Comparison of ENCODE assay signal across 16 cellular contexts in the genomic region with DNA sequence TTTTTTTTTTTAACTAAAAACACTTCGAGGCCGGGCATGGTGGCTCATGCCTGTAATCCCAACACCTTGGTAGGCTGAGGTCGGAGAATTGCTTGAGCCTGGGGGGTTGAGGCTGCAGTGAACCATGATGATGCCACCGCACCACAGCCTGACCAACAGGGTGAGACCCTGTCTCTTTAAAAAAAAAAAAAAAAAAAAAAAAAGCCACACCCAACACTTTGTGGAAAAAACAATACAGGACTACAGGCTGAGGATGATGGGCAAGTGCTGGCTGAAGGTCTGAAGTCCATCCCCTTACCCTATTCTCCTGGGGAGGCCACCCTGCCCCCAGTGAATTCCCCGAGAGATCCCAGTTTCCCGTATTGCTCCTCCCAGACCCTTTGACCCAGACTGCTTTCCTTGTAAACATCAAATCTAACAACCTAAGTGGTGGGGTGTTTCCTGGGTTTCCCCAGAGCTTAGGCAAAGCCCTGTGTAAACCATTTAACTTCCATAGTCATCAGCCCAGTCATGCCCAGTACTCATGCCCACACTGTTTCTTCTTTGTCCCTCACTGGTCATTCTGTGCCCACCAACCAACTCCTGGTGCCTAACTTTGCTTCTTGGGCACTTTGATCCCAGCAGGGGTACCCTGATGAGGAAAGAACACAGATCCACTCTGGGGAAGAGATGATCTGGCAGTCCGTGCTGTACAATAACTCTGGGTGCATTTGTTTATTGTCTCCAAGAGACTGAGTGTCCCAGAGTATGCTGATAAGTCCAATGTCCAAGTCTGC. TPM values are rescaled to one million over a fixed set of nuclear protein-coding genes. Genes with fewer than 3 reads are reported as not detected.
A peak's percentile ranks its signal among the peaks of the same experiment; 100 is the strongest.
DNase-seq lines count a peak whose midpoint lies in the region; ATAC-seq, FAIRE-seq and TF ChIP-seq lines count a peak whose summit lies in the region.
"Had no signal": no experiment of that assay in that cellular context is flagged by ENCODE, and none has a peak within 500 bp of the region (broad histone marks: within the 10 kb centered on the region; RNA-seq: fewer than 3 reads in every experiment).

No MANE protein-coding gene starts in this region.

- SMC1A ChIA-PET in GM12878 (lab: Charles Lee; ENCODE audit: uncharacterized antibody, unreplicated experiment): interaction anchor here (1.1 kb wide), 1 partner anchor 12 kb away, joined by 3 read pairs; no protein-coding TSS in a partner anchor

- H2AFZ ChIP-seq in GM12878 (ENCODE audit: control insufficient read depth, low read depth, low read length): no peak overlapping the region

- TF ChIP-seq CTCF in GM12878 (IDR thresholded peaks at IDR 0.05 in 2 of 3, conservative IDR thresholded peaks at IDR 0.05 in 1 of 3; ENCODE audit: control insufficient read depth in 2 of 3, extremely low read depth in 1 of 3, insufficient read depth in 1 of 3, low read depth in 3 of 3, low read length in 3 of 3) (no peak), lower lobe of right lung (IDR thresholded peaks at IDR 0.05) (no peak), stomach (IDR thresholded peaks at IDR 0.05) (no peak)

- TF ChIP-seq POLR2A in GM12878 (IDR thresholded peaks at IDR 0.05; ENCODE audit: low read depth, low read length) (no peak), stomach (IDR thresholded peaks at IDR 0.05) (no peak)

- RAD21 ChIA-PET in GM12878 (lab: Charles Lee; ENCODE audit: unreplicated experiment): no interaction called here

- no TSS peak for BruUV-seq in GM12878 (replicated peaks; lab: Mats Ljungman, UMichigan)

- H4K20me1 ChIP-seq in GM12878 (ENCODE audit: control insufficient read depth, insufficient read depth): no peaks in the 10 kb centered on the region

- H3K4me3 ChIP-seq in GM12878 (no peak overlapping the region), lower lobe of right lung (no peak overlapping the region), stomach (no peak overlapping the region)
- H3K4me3 ChIP-seq: coronary artery had no signal

- no peak for ATAC-seq in GM12878
- peak; percentile 26 to 76 for ATAC-seq in lower lobe of right lung
- ATAC-seq in HG02981 (IDR thresholded peaks at IDR 0.05; ENCODE audit: unreplicated experiment): no peak
- no peak for ATAC-seq in activated naive CD4-positive, alpha-beta T cell treated with anti-CD3 and anti-CD28 coated beads, Interleukin-2, amount 50 U/mL, for 72 hours
- no peak for ATAC-seq in GM21619 (IDR thresholded peaks at IDR 0.05; ENCODE audit: unreplicated experiment)

- no peak overlapping the region for H3K27ac ChIP-seq in GM12878 (ENCODE audit: control insufficient read depth, insufficient read depth)
- peak overlapping the region; percentile 53 for H3K27ac ChIP-seq in lower lobe of right lung
- peak overlapping the region; percentile 18 to 83 (median 67) for H3K27ac ChIP-seq in stomach

- in situ Hi-C loops in GM12878 (cut with MboI): no loop called here

- H3K9me3 Mint-ChIP-seq in activated naive CD4-positive, alpha-beta T cell treated with anti-CD3 and anti-CD28 coated beads, Interleukin-2, amount 50 U/mL, for 72 hours: peaks cover 4 to 7% of the 10 kb centered on the region in 2 donors

- H3K36me3 ChIP-seq in GM12878 (ENCODE audit: control insufficient read depth in 2 of 2, insufficient read depth in 2 of 2, low read length in 1 of 2): no peaks in the 10 kb centered on the region
- H3K36me3 ChIP-seq in lower lobe of right lung: no peaks in the 10 kb centered on the region
- no peaks in the 10 kb centered on the region for H3K36me3 ChIP-seq in stomach

- CTCF ChIA-PET in GM12878 (lab: Yijun Ruan, JAX): no interaction called here

- 35% methylated on average over 5 of the region's 7 CpGs for WGBS in GM12878 (ENCODE audit: insufficient coverage, insufficient replicate concordance, low lambda C conversion rate, missing lambda C conversion rate)
- WGBS in stomach, 5 donors: 68 to 77% (median 71%) methylated on average over 7 of the region's 7 CpGs

- TF ChIP-seq RAD21 in GM12878 (IDR thresholded peaks at IDR 0.05; ENCODE audit: insufficient read depth, low read depth, low read length): no peak

- no peak overlapping the region for H3K4me2 ChIP-seq in GM12878 (ENCODE audit: control insufficient read depth, insufficient read depth)

- intact Hi-C loops in GM12878 (cut with micrococcal nuclease; ENCODE audit: unreplicated experiment) (no loop called here), lower lobe of right lung (cut with DNase I) (no loop called here), stomach (cut with DNase I; ENCODE audit: low total_unique reads) (no loop called here), posterior cingulate gyrus (cut with DNase I) (no loop called here)

- POLR2A ChIA-PET in GM12878 (lab: Charles Lee): no interaction called here

- no peaks in the 10 kb centered on the region for H3K79me2 ChIP-seq in GM12878 (ENCODE audit: control insufficient read depth, insufficient read depth, low read length)

- no peak overlapping the region for H3K27ac Mint-ChIP-seq in activated naive CD4-positive, alpha-beta T cell treated with anti-CD3 and anti-CD28 coated beads, Interleukin-2, amount 50 U/mL, for 72 hours
- H3K27ac Mint-ChIP-seq: memory B cell had no signal

- FAIRE-seq in GM12878 (lab: Jason Lieb, UNC): no peak
- FAIRE-seq: RCC 7860 had no signal

- H3K27me3 ChIP-seq in GM12878 (replicated peaks in 1 of 2; ENCODE audit: control insufficient read depth in 2 of 2, insufficient read depth in 2 of 2, low read length in 1 of 2) (peaks cover 0 to under 1% of the 10 kb centered on the region in 2 experiments; a peak in 1 of 4 replicates), lower lobe of right lung (ENCODE audit: low read depth) (no peaks in the 10 kb centered on the region), stomach (peaks cover 0 to 3% (median 0%) of the 10 kb centered on the region in 3 donors)

- H3K9me3 ChIP-seq in GM12878 (replicated peaks; ENCODE audit: control insufficient read depth, insufficient read depth, low read length) (peaks cover 3% of the 10 kb centered on the region; the same call in 2 of the 3 replicates), lower lobe of right lung (no peaks in the 10 kb centered on the region), stomach (no peaks in the 10 kb centered on the region)

- no peak for TF ChIP-seq EP300 in GM12878 (IDR thresholded peaks at IDR 0.05; ENCODE audit: borderline replicate concordance in 1 of 2, control insufficient read depth in 1 of 2, low read depth in 2 of 2, low read length in 2 of 2)
- TF ChIP-seq EP300 in stomach (IDR thresholded peaks at IDR 0.05): no peak

- H3K9ac ChIP-seq in GM12878 (ENCODE audit: control insufficient read depth, insufficient read depth, low read length): no peak overlapping the region

- peak; percentile 27 for DNase-seq in H4 (ENCODE audit: low spot score)
- DNase-seq in GM12878 (ENCODE audit: low read depth, low spot score): no peak
- no peak for DNase-seq in lower lobe of right lung
- DNase-seq in stomach: no peak
- DNase-seq in posterior cingulate gyrus: no peak
- no peak for DNase-seq in activated naive CD4-positive, alpha-beta T cell treated with anti-CD3 and anti-CD28 coated beads, Interleukin-2, amount 50 U/mL, for 72 hours (ENCODE audit: low spot score in 2 of 2)
- DNase-seq: activated CD4-positive, alpha-beta T cell treated with anti-CD3 and anti-CD28 coated beads for 4 hours; activated naive CD4-positive, alpha-beta T cell treated with Interleukin-2 at 50 U/mL for 16 hours; KBM-7; NCI-H1092 treated with DMSO at 0.1 percent for 48 hours; stimulated activated CD4-positive, alpha-beta T cell treated with anti-CD3 and anti-CD28 coated beads, Interleukin-2, amount 100 ng/mL, for 24 hours had no signal

- H3K4me1 ChIP-seq in GM12878 (ENCODE audit: control insufficient read depth, insufficient read depth, low read length) (peaks cover 15% of the 10 kb centered on the region; the same call in 1 of the 2 replicates), lower lobe of right lung (peaks cover 52% of the 10 kb centered on the region), stomach (peaks cover 30 to 73% (median 45%) of the 10 kb centered on the region in 4 donors)

- no peaks in the 10 kb centered on the region for H3K36me3 Mint-ChIP-seq in activated naive CD4-positive, alpha-beta T cell treated with anti-CD3 and anti-CD28 coated beads, Interleukin-2, amount 50 U/mL, for 72 hours

RNA-seq across cellular contexts. Expression of a gene that starts 5.8 kb away (rescaled TPM):
- 1.5 and 1.9 TPM in 2 replicates for total RNA-seq in H4 (2014; rRNA removed; shearing (Covaris generic))
- 1.6 and 1.9 TPM in 2 replicates for total RNA-seq in GM12878 (2013; cell fraction: nucleolus; rRNA removed)
- total RNA-seq in GM12878 (2014; rRNA removed): 0.28 TPM in 1 of 2 replicates, not detected in the other
- 0.09 TPM in 1 of 2 replicates, not detected in the other for total RNA-seq in GM12878 (2014; rRNA removed; fragmentation: Illumina TruSeq; extraction: Trizol)
- total RNA-seq in GM12878 (2021): 0.16 and 0.44 TPM in 2 replicates
- polyA plus RNA-seq in GM12878 (2011; ENCODE audit: low read depth): not detected
- 0.32 and 0.67 TPM in 2 replicates for polyA plus RNA-seq in GM12878 (2011; rRNA removed)
- polyA plus RNA-seq in GM12878 (2011; cell fraction: cytosol; rRNA removed): 0.45 and 0.70 TPM in 2 replicates
- polyA plus RNA-seq in GM12878 (2011; cell fraction: nucleus; rRNA removed): 1.2 and 1.3 TPM in 2 replicates
- 0.23 and 0.25 TPM in 2 replicates for polyA plus RNA-seq in GM12878 (2012)
- polyA plus RNA-seq in GM12878 (2014; fragmentation: Illumina TruSeq; extraction: Trizol): 0.10 and 0.16 TPM in 2 replicates
- polyA plus RNA-seq in GM12878 (2014; fragmentation: Nextera tagmentation; extraction: Ambion mirVana): under 1 TPM in 1 of 2 experiments, not detected in 1; 0.07 TPM
- polyA plus RNA-seq in GM12878 (2014; rRNA removed): 0.20 and 0.24 TPM in 2 replicates
- polyA plus RNA-seq in GM12878 (2016; fragmentation: Nextera tagmentation; extraction: Ambion mirVana): not detected
- 0.51 and 0.88 TPM in 2 replicates for polyA minus RNA-seq in GM12878 (2011; rRNA and poly(A)+ RNA removed)
- 0.67 TPM in 1 of 2 replicates, not detected in the other for polyA minus RNA-seq in GM12878 (2011; cell fraction: cytosol; rRNA and poly(A)+ RNA removed)
- polyA minus RNA-seq in GM12878 (2011; cell fraction: nucleus; rRNA and poly(A)+ RNA removed): 0.24 and 0.67 TPM in 2 replicates
- 21.7 TPM for total RNA-seq in lower lobe of right lung
- 10 to 100 TPM in 3 of 5 donors, 1 to 10 TPM in 1, not detected in 1; 5.7 to 27.8 (median 18.9) TPM for total RNA-seq in stomach
- 10 to 100 TPM in 2 of 3 donors, 1 to 10 TPM in 1; 6.7 to 16.4 (median 12.7) TPM for polyA plus RNA-seq in stomach
- total RNA-seq in activated naive CD4-positive, alpha-beta T cell treated with anti-CD3 and anti-CD28 coated beads, Interleukin-2, amount 50 U/mL, for 72 hours: not detected

RNA-seq across cellular contexts. Expression of a gene that starts 59.0 kb away (rescaled TPM):
- total RNA-seq in H4 (2014; rRNA removed; shearing (Covaris generic)): 301 and 339 TPM in 2 replicates
- 63.4 and 65.2 TPM in 2 replicates for total RNA-seq in GM12878 (2013; cell fraction: nucleolus; rRNA removed)
- total RNA-seq in GM12878 (2014; rRNA removed) (248 and 277 TPM in 2 replicates), GM12878 (2014; rRNA removed; fragmentation: Illumina TruSeq; extraction: Trizol) (966 and 1,022 TPM in 2 replicates), GM12878 (2021) (263 and 272 TPM in 2 replicates), lower lobe of right lung (172 TPM), stomach (10 to 100 TPM; 23.2 to 87.6 (median 44.9) TPM)
- polyA plus RNA-seq in GM12878 (2011; ENCODE audit: low read depth): 615 TPM
- polyA plus RNA-seq in GM12878 (2011; rRNA removed) (774 and 970 TPM in 2 replicates), GM12878 (2014; fragmentation: Illumina TruSeq; extraction: Trizol) (1,042 and 1,487 TPM in 2 replicates), GM12878 (2014; fragmentation: Nextera tagmentation; extraction: Ambion mirVana) (1,000 to 10,000 TPM; 2,131 to 2,567 TPM), GM12878 (2014; rRNA removed) (776 and 805 TPM in 2 replicates), GM12878 (2016; fragmentation: Nextera tagmentation; extraction: Ambion mirVana) (100 to 1,000 TPM; 921 to 985 TPM), stomach (100 to 1,000 TPM; 448 to 605 (median 546) TPM)
- polyA plus RNA-seq in GM12878 (2011; cell fraction: cytosol; rRNA removed): 340 and 440 TPM in 2 replicates
- 206 and 275 TPM in 2 replicates for polyA plus RNA-seq in GM12878 (2011; cell fraction: nucleus; rRNA removed)
- polyA plus RNA-seq in GM12878 (2012): 526 and 550 TPM in 2 replicates
- 118 and 135 TPM in 2 replicates for polyA minus RNA-seq in GM12878 (2011; rRNA and poly(A)+ RNA removed)
- polyA minus RNA-seq in GM12878 (2011; cell fraction: cytosol; rRNA and poly(A)+ RNA removed): 55.1 and 61.9 TPM in 2 replicates
- polyA minus RNA-seq in GM12878 (2011; cell fraction: nucleus; rRNA and poly(A)+ RNA removed): 82.2 and 112 TPM in 2 replicates
- 100 to 1,000 TPM in 1 of 2 donors, 10 to 100 TPM in 1; 90.8 to 131 TPM for total RNA-seq in activated naive CD4-positive, alpha-beta T cell treated with anti-CD3 and anti-CD28 coated beads, Interleukin-2, amount 50 U/mL, for 72 hours

RNA-seq across cellular contexts. Expression of a gene that starts 59.2 kb away (rescaled TPM):
- total RNA-seq in H4 (2014; rRNA removed; shearing (Covaris generic)): 5.3 and 15.4 TPM in 2 replicates
- total RNA-seq in GM12878 (2013; cell fraction: nucleolus; rRNA removed): 8.3 and 12.3 TPM in 2 replicates
- total RNA-seq in GM12878 (2014; rRNA removed) (19.3 and 25.1 TPM in 2 replicates), GM12878 (2014; rRNA removed; fragmentation: Illumina TruSeq; extraction: Trizol) (21.0 and 23.3 TPM in 2 replicates), GM12878 (2021) (13.7 and 14.0 TPM in 2 replicates), lower lobe of right lung (11.6 TPM), stomach (10 to 100 TPM in 1 of 5 donors, 1 to 10 TPM in 3, not detected in 1; 6.7 to 15.2 (median 8.3) TPM)
- 54.7 TPM for polyA plus RNA-seq in GM12878 (2011; ENCODE audit: low read depth)
- polyA plus RNA-seq in GM12878 (2011; rRNA removed) (27.2 and 30.7 TPM in 2 replicates), GM12878 (2014; fragmentation: Illumina TruSeq; extraction: Trizol) (23.7 and 35.3 TPM in 2 replicates), GM12878 (2014; fragmentation: Nextera tagmentation; extraction: Ambion mirVana) (10 to 100 TPM; 45.0 to 46.1 TPM), GM12878 (2014; rRNA removed) (21.1 and 21.5 TPM in 2 replicates), GM12878 (2016; fragmentation: Nextera tagmentation; extraction: Ambion mirVana) (10 to 100 TPM; 27.3 to 29.9 TPM), stomach (10 to 100 TPM; 20.3 to 30.9 (median 23.8) TPM)
- polyA plus RNA-seq in GM12878 (2011; cell fraction: cytosol; rRNA removed): 8.5 and 9.2 TPM in 2 replicates
- 6.0 and 7.6 TPM in 2 replicates for polyA plus RNA-seq in GM12878 (2011; cell fraction: nucleus; rRNA removed)
- 20.1 and 25.4 TPM in 2 replicates for polyA plus RNA-seq in GM12878 (2012)
- polyA minus RNA-seq in GM12878 (2011; rRNA and poly(A)+ RNA removed): 4.8 and 8.6 TPM in 2 replicates
- polyA minus RNA-seq in GM12878 (2011; cell fraction: cytosol; rRNA and poly(A)+ RNA removed): 1.5 and 2.0 TPM in 2 replicates
- polyA minus RNA-seq in GM12878 (2011; cell fraction: nucleus; rRNA and poly(A)+ RNA removed): 8.0 and 16.5 TPM in 2 replicates
- 10 to 100 TPM in 1 of 2 donors, 1 to 10 TPM in 1; 6.1 to 31.6 TPM for total RNA-seq in activated naive CD4-positive, alpha-beta T cell treated with anti-CD3 and anti-CD28 coated beads, Interleukin-2, amount 50 U/mL, for 72 hours

Comparison
In these comparisons a context has a peak if more than half of its experiments do, and no peak if none do; other contexts are left out.
1. ATAC-seq: peak in lower lobe of right lung (2 of 2); none in GM12878 (single experiment), HG02981 (single experiment), activated naive CD4-positive, alpha-beta T cell treated with anti-CD3 and anti-CD28 coated beads, Interleukin-2, amount 50 U/mL, for 72 hours (0 of 2) and GM21619 (single experiment).